Comparison of ENCODE assay signal across 19 cellular contexts in the genomic region with DNA sequence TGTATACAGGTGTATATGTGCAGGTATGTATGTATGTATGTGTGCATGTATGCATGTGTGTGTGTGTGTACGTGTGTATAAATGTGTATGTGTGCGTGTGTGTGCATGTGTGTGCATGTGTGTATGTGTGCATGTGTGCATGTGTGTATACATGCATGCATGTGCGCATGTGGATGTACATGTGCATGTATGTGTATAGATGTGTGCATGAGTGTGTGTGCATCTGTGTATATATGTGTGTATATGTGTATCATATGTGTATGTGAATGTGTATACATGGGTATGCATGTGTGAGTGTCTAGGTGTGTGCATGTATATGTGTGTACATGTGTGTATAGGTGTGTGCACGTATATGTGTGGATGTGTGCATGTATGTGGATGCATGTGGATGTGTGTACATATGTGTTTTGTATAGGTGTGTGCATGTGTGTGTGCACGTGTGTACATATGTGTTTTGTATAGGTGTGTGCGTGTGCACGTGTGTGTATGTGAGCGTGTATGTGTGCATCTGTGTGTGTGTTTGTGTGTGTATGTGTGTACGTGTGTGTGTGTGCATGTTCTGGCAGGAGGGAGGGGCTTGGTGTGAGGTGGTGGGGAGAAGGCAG. TPM values are rescaled to one million over a fixed set of nuclear protein-coding genes. Genes with fewer than 3 reads are reported as not detected.
DNase-seq lines count a peak whose midpoint lies in the region; ATAC-seq, FAIRE-seq and TF ChIP-seq lines count a peak whose summit lies in the region.
"Had no signal": no experiment of that assay in that cellular context is flagged by ENCODE, and none has a peak within 500 bp of the region (broad histone marks: within the 10 kb centered on the region; RNA-seq: fewer than 3 reads in every experiment).

No MANE protein-coding gene starts in this region.

- H3K9ac ChIP-seq in astrocyte (ENCODE audit: low read length) = peak overlapping the region; percentile 3
- H3K9ac ChIP-seq: BLaER1 had no signal

- POLR2A ChIA-PET in HEK293 (lab: Yijun Ruan, JAX) = no interaction called here

- H3K27me3 Mint-ChIP-seq in astrocyte (ENCODE audit: low read depth, unreplicated experiment) = no peaks in the 10 kb centered on the region
- peaks cover 8% of the 10 kb centered on the region for H3K27me3 Mint-ChIP-seq in endothelial cell (ENCODE audit: unreplicated experiment)

- H3K4me3 Mint-ChIP-seq in astrocyte (ENCODE audit: unreplicated experiment) = no peak overlapping the region
- H3K4me3 Mint-ChIP-seq in endothelial cell (ENCODE audit: unreplicated experiment) = no peak overlapping the region
- H3K4me3 Mint-ChIP-seq: CD8-positive, alpha-beta T cell had no signal

- no peak overlapping the region for H2AFZ ChIP-seq in astrocyte (ENCODE audit: low read depth, low read length)

- H3K27ac ChIP-seq in HEK293 (ENCODE audit: extremely low read depth, low read depth, low read length) (no peak overlapping the region), astrocyte (ENCODE audit: low read depth, low read length) (no peak overlapping the region), thoracic aorta (peak overlapping the region; percentile 84 to 90)
- H3K27ac ChIP-seq: HL-60 had no signal

- H3K36me3 Mint-ChIP-seq in astrocyte (ENCODE audit: low read depth, unreplicated experiment) (no peaks in the 10 kb centered on the region), endothelial cell (ENCODE audit: low read depth, unreplicated experiment) (peaks cover 5% of the 10 kb centered on the region)
- H3K36me3 Mint-ChIP-seq: CD8-positive, alpha-beta T cell had no signal

- FAIRE-seq in astrocyte (lab: Jason Lieb, UNC) = peak; percentile 91
- FAIRE-seq: H54 had no signal

- TF ChIP-seq CTCF in HEK293 (tag by site-specific recombination; IDR thresholded peaks at IDR 0.05) (no peak), astrocyte (IDR thresholded peaks at IDR 0.05; ENCODE audit: insufficient read depth, low read depth, low read length) (no peak), endothelial cell (IDR thresholded peaks at IDR 0.05; ENCODE audit: unreplicated experiment) (no peak), thoracic aorta (IDR thresholded peaks at IDR 0.05) (no peak)

- H3K4me1 Mint-ChIP-seq in astrocyte (ENCODE audit: low read depth, unreplicated experiment) = peaks cover 2% of the 10 kb centered on the region
- H3K4me1 Mint-ChIP-seq in endothelial cell (ENCODE audit: unreplicated experiment) = peaks cover 6% of the 10 kb centered on the region

- no peaks in the 10 kb centered on the region for H3K9me3 Mint-ChIP-seq in astrocyte (ENCODE audit: unreplicated experiment)
- no peaks in the 10 kb centered on the region for H3K9me3 Mint-ChIP-seq in endothelial cell (ENCODE audit: unreplicated experiment)
- H3K9me3 Mint-ChIP-seq: CD8-positive, alpha-beta T cell had no signal

- no peaks in the 10 kb centered on the region for H3K4me1 ChIP-seq in HEK293 (ENCODE audit: control insufficient read depth, insufficient read depth, low read length)
- H3K4me1 ChIP-seq in astrocyte (ENCODE audit: insufficient read depth, low read length) = peaks cover 8% of the 10 kb centered on the region
- H3K4me1 ChIP-seq in thoracic aorta (ENCODE audit: control insufficient read depth in 1 of 2, low read depth in 2 of 2) = peaks cover 5 to 45% of the 10 kb centered on the region in 2 donors

- peaks cover 48% of the 10 kb centered on the region for H4K20me1 ChIP-seq in astrocyte (ENCODE audit: insufficient read depth, low read length)
- H4K20me1 ChIP-seq: BLaER1 had no signal

- H3K36me3 ChIP-seq in HEK293 (ENCODE audit: control insufficient read depth in 2 of 2, insufficient read depth in 1 of 2, low read length in 2 of 2) (no peaks in the 10 kb centered on the region), astrocyte (ENCODE audit: insufficient read depth, low read length) (no peaks in the 10 kb centered on the region), thoracic aorta (peaks cover 5% of the 10 kb centered on the region)
- H3K36me3 ChIP-seq: BLaER1 had no signal

- ATAC-seq in thoracic aorta (ENCODE audit: insufficient number of reproducible peaks, low FRiP score, low read depth) = no peak
- ATAC-seq in GM21528 (IDR thresholded peaks at IDR 0.05; ENCODE audit: low FRiP score, unreplicated experiment) = no peak
- ATAC-seq: CD8-positive, alpha-beta T cell; Panc1 had no signal

- H3K4me2 ChIP-seq in astrocyte (ENCODE audit: low read length) = peak overlapping the region; percentile 67
- H3K4me2 ChIP-seq: BLaER1 had no signal

- peaks cover 46% of the 10 kb centered on the region for H3K79me2 ChIP-seq in astrocyte (ENCODE audit: insufficient read depth, low read length)

- no peak overlapping the region for H3K4me3 ChIP-seq in HEK293 (ENCODE audit: low read depth, low read length)
- H3K4me3 ChIP-seq in astrocyte (ENCODE audit: insufficient read depth, low read depth, low read length) = no peak overlapping the region
- H3K4me3 ChIP-seq in thoracic aorta = peak overlapping the region; percentile 68
- H3K4me3 ChIP-seq: BLaER1 had no signal

- DNase-seq in astrocyte (ENCODE audit: low read depth) = no peak
- no peak for DNase-seq in endothelial cell (ENCODE audit: low spot score)
- no peak for DNase-seq in thoracic aorta (ENCODE audit: low spot score)
- no peak for DNase-seq in NCI-H1417 (lab: John Stamatoyannopoulos, UW)
- no peak for DNase-seq in 8988T
- DNase-seq: Calu3; CD8-positive, alpha-beta T cell; EL; NCI-H1092 treated with DMSO at 0.1 percent for 48 hours; NCI-H2081 treated with DMSO at 0.1 percent for 48 hours had no signal

- CTCF ChIA-PET in HEK293 (lab: Yijun Ruan, JAX) = no interaction called here

- no peaks in the 10 kb centered on the region for H3K27me3 ChIP-seq in astrocyte (ENCODE audit: insufficient read depth, low read length)
- H3K27me3 ChIP-seq in thoracic aorta (replicated peaks; ENCODE audit: insufficient read depth) = no peaks in the 10 kb centered on the region
- H3K27me3 ChIP-seq: BLaER1 had no signal

- H3K9me3 ChIP-seq in HEK293 (ENCODE audit: control insufficient read depth, insufficient read depth, low read depth, low read length) (no peaks in the 10 kb centered on the region), astrocyte (ENCODE audit: insufficient read depth, low read depth, low read length) (no peaks in the 10 kb centered on the region), thoracic aorta (no peaks in the 10 kb centered on the region)
- H3K9me3 ChIP-seq: BLaER1 had no signal

- H3K27ac Mint-ChIP-seq in astrocyte (ENCODE audit: unreplicated experiment) = no peak overlapping the region
- H3K27ac Mint-ChIP-seq in endothelial cell (ENCODE audit: unreplicated experiment) = peak overlapping the region; percentile 72
- H3K27ac Mint-ChIP-seq: CD8-positive, alpha-beta T cell had no signal

TF ChIP-seq in HEK293, 187 proteins besides CTCF, POLR2A, EP300 and RAD21 (continues in another document):
- TF ChIP-seq ZNF214 (tag by site-specific recombination; IDR thresholded peaks at IDR 0.05; ENCODE audit: borderline replicate concordance) (no peak), ZNF777 (tag by site-specific recombination; IDR thresholded peaks at IDR 0.05; ENCODE audit: borderline replicate concordance) (0 out of 2 replicates have a peak, but pooled peaks have one; percentile 40), ZNF423 (tag by site-specific recombination; IDR thresholded peaks at IDR 0.05) (no peak)
- TF ChIP-seq, protein P1, sequence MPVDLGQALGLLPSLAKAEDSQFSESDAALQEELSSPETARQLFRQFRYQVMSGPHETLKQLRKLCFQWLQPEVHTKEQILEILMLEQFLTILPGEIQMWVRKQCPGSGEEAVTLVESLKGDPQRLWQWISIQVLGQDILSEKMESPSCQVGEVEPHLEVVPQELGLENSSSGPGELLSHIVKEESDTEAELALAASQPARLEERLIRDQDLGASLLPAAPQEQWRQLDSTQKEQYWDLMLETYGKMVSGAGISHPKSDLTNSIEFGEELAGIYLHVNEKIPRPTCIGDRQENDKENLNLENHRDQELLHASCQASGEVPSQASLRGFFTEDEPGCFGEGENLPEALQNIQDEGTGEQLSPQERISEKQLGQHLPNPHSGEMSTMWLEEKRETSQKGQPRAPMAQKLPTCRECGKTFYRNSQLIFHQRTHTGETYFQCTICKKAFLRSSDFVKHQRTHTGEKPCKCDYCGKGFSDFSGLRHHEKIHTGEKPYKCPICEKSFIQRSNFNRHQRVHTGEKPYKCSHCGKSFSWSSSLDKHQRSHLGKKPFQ (tag by site-specific recombination; IDR thresholded peaks at IDR 0.05) = peak; percentile 14; the same call in 1 of the 2 replicates
- TF ChIP-seq, protein P2, sequence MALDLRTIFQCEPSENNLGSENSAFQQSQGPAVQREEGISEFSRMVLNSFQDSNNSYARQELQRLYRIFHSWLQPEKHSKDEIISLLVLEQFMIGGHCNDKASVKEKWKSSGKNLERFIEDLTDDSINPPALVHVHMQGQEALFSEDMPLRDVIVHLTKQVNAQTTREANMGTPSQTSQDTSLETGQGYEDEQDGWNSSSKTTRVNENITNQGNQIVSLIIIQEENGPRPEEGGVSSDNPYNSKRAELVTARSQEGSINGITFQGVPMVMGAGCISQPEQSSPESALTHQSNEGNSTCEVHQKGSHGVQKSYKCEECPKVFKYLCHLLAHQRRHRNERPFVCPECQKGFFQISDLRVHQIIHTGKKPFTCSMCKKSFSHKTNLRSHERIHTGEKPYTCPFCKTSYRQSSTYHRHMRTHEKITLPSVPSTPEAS (tag by site-specific recombination; IDR thresholded peaks at IDR 0.05) = peak; percentile 63
- TF ChIP-seq, protein P3, sequence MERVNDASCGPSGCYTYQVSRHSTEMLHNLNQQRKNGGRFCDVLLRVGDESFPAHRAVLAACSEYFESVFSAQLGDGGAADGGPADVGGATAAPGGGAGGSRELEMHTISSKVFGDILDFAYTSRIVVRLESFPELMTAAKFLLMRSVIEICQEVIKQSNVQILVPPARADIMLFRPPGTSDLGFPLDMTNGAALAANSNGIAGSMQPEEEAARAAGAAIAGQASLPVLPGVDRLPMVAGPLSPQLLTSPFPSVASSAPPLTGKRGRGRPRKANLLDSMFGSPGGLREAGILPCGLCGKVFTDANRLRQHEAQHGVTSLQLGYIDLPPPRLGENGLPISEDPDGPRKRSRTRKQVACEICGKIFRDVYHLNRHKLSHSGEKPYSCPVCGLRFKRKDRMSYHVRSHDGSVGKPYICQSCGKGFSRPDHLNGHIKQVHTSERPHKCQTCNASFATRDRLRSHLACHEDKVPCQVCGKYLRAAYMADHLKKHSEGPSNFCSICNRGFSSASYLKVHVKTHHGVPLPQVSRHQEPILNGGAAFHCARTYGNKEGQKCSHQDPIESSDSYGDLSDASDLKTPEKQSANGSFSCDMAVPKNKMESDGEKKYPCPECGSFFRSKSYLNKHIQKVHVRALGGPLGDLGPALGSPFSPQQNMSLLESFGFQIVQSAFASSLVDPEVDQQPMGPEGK (tag by site-specific recombination; IDR thresholded peaks at IDR 0.05) = no peak

RNA-seq across cellular contexts. Expression of a gene that starts 6.0 kb away (rescaled TPM):
- 50.0 and 87.7 TPM in 2 replicates for total RNA-seq in astrocyte
- 393 TPM for total RNA-seq in endothelial cell (ENCODE audit: unreplicated experiment)
- 1,000 to 10,000 TPM; 1,777 to 1,907 TPM for total RNA-seq in thoracic aorta
- total RNA-seq: Calu3; CD8-positive, alpha-beta T cell; SK-MEL-5 had no signal

RNA-seq across cellular contexts. Expression of a gene that starts 16.7 kb away (rescaled TPM):
- total RNA-seq in astrocyte = 0.46 and 0.52 TPM in 2 replicates
- 0.10 TPM for total RNA-seq in endothelial cell (ENCODE audit: unreplicated experiment)
- under 1 TPM; 0.68 to 0.85 TPM for total RNA-seq in thoracic aorta
- total RNA-seq: Calu3; CD8-positive, alpha-beta T cell; HT1080; NCI-H460 had no signal

RNA-seq across cellular contexts. Expression of a gene that starts 30.4 kb away (rescaled TPM):
- total RNA-seq in astrocyte (12.1 and 14.7 TPM in 2 replicates), endothelial cell (ENCODE audit: unreplicated experiment) (27.7 TPM), thoracic aorta (100 to 1,000 TPM; 111 TPM)

RNA-seq across cellular contexts. Expression of a gene that starts 54.9 kb away (rescaled TPM):
- 0.36 TPM in 1 of 2 replicates, not detected in the other for total RNA-seq in astrocyte
- total RNA-seq in endothelial cell (ENCODE audit: unreplicated experiment) = 1.5 TPM
- 10 to 100 TPM; 22.1 to 24.8 TPM for total RNA-seq in thoracic aorta

Comparison
In these comparisons a context has a peak if more than half of its experiments do, and no peak if none do; other contexts are left out.
1. H3K27ac ChIP-seq: peak in thoracic aorta (2 of 2); none in HEK293 (single experiment) and astrocyte (single experiment).